Comparison of ENCODE assay signal across 13 cellular contexts in genomic region chr19:7701654-7702457, GRCh38. TPM values are rescaled to one million over a fixed set of nuclear protein-coding genes. Genes with fewer than 3 reads are reported as not detected.
DNase-seq lines count a peak whose midpoint lies in the region; ATAC-seq and TF ChIP-seq lines count a peak whose summit lies in the region.
"Had no signal": no experiment of that assay in that cellular context is flagged by ENCODE, and none has a peak within 500 bp of the region (broad histone marks: within the 10 kb centered on the region; RNA-seq: fewer than 3 reads in every experiment).

Gene FCER2 (minus strand): TSS chr19:7702131. CDS start chr19:7699760, 2,371 bp downstream.

- no peaks in the 10 kb centered on the region for H3K9me3 ChIP-seq in neutrophil
- H3K9me3 ChIP-seq: thoracic aorta had no signal

- no peaks in the 10 kb centered on the region for H3K36me3 ChIP-seq in neutrophil
- H3K36me3 ChIP-seq: thoracic aorta had no signal

- no peak for TF ChIP-seq CTCF in neutrophil (IDR thresholded peaks at IDR 0.05)

- DNase-seq in activated gamma-delta T cell treated with Interleukin-2 at 50 U/mL for 16 hours (no peak), LoVo (ENCODE audit: low spot score) (no peak), left lobe of liver (ENCODE audit: low spot score) (no peak), KG1 (lab: John Stamatoyannopoulos, UW) (no peak)
- DNase-seq: activated CD4-positive, alpha-beta T cell treated with anti-CD3 and anti-CD28 coated beads, Interleukin-2, amount 50 U/mL, for 4 hours; left cardiac atrium had no signal

- H3K27me3 ChIP-seq in neutrophil: peaks cover 12% of the 10 kb centered on the region

- H3K27ac ChIP-seq in neutrophil: peak within 1 kb of the TSS; percentile 50
- H3K27ac ChIP-seq: thoracic aorta had no signal

- no peak within 1 kb of the TSS for H3K4me3 ChIP-seq in neutrophil (ENCODE audit: low read depth in 1 of 2, low read length in 1 of 2)
- H3K4me3 ChIP-seq: thoracic aorta had no signal

- ATAC-seq in GM18520 (IDR thresholded peaks at IDR 0.05; ENCODE audit: unreplicated experiment) (peak; percentile 47), GM21529 (IDR thresholded peaks at IDR 0.05; ENCODE audit: unreplicated experiment) (peak; percentile 47), HG03442 (IDR thresholded peaks at IDR 0.05; ENCODE audit: unreplicated experiment) (peak; percentile 44), left lobe of liver (no peak)

- H3K4me1 ChIP-seq in neutrophil (ENCODE audit: control insufficient read depth in 1 of 2, insufficient read depth in 1 of 2, low read depth in 1 of 2, low read length in 1 of 2): peaks cover 31 to 35% of the 10 kb centered on the region in 2 experiments

RNA-seq across cellular contexts. Expression of gene FCER2, which starts in this region (rescaled TPM):
- 0.45 TPM for total RNA-seq in left lobe of liver
- total RNA-seq: H4, NCI-H460 had no signal
